ENCODE assay signal across 8 cellular contexts in genomic region chr11:62787005-62787759, GRCh38. TPM values are rescaled to one million over a fixed set of nuclear protein-coding genes. Genes with fewer than 3 reads are reported as not detected.
DNase-seq lines count a peak whose midpoint lies in the region; ATAC-seq and TF ChIP-seq lines count a peak whose summit lies in the region.

Gene TMEM179B, plus strand, starts transcription at chr11:62787402. Its CDS starts 30 bp downstream, at chr11:62787432.

- intact Hi-C loops in dendritic cell treated with granulocyte-macrophage colony-stimulating factor and Interleukin-4, amounts not matched to agents 40 ng/mL and 50 ng/mL, for 4 days (cut with micrococcal nuclease): loop anchor here (1.0 to 2.0 kb wide), 4 partner anchors 18 to 94 kb away; partner anchors contain the start of genes NXF1, STX5 and TEX54

- H3K27ac Mint-ChIP-seq in dendritic cell treated with granulocyte-macrophage colony-stimulating factor and Interleukin-4, amounts not matched to agents 40 ng/mL and 50 ng/mL, for 4 days: peak within 1 kb of the TSS; percentile 95

- peak; percentile 36 to 62 for TF ChIP-seq RAD21 in liver (IDR thresholded peaks at IDR 0.05)

- peak; percentile 65 to 95 (median 92) for DNase-seq in C1 segment of cervical spinal cord (lab: John Stamatoyannopoulos, UW)
- DNase-seq in NCI-H69 (lab: John Stamatoyannopoulos, UW): peak; percentile 99
- peak; percentile 97 for DNase-seq in activated CD4-positive, alpha-beta T cell treated with anti-CD3 and anti-CD28 coated beads, Interleukin-2, amount 50 U/mL, for 1 hour
- peak; percentile 99 for DNase-seq in stimulated activated CD4-positive, alpha-beta T cell treated with anti-CD3 and anti-CD28 coated beads, Interleukin-4, amount 100 ng/mL, for 24 hours

- H3K27ac ChIP-seq in liver (ENCODE audit: low read depth in 1 of 2, low read length in 2 of 2): peak within 1 kb of the TSS; percentile 80 to 91

- peak; percentile 32 for TF ChIP-seq CTCF in liver (IDR thresholded peaks at IDR 0.05; ENCODE audit: low read depth, low read length, missing input control)

- H3K36me3 ChIP-seq in liver (ENCODE audit: control insufficient read depth in 4 of 4, insufficient read depth in 3 of 4, low read depth in 1 of 4, low read length in 3 of 4): peaks cover 0 to 14% (median 6%) of the 10 kb centered on the region in 4 donors

- H3K4me3 ChIP-seq in liver (ENCODE audit: low read depth in 1 of 3, low read length in 3 of 3): peak within 1 kb of the TSS; percentile 85 to 92 (median 89)

- no peaks in the 10 kb centered on the region for H3K9me3 ChIP-seq in liver (ENCODE audit: control insufficient read depth in 4 of 4, low read length in 3 of 4)

- WGBS in liver: under 1% methylated on average over 88 of the region's 88 CpGs

- H3K27me3 ChIP-seq in liver (ENCODE audit: control insufficient read depth in 4 of 4, insufficient read depth in 4 of 4, low read length in 3 of 4): no peaks in the 10 kb centered on the region

- no peaks in the 10 kb centered on the region for H3K27me3 Mint-ChIP-seq in dendritic cell treated with granulocyte-macrophage colony-stimulating factor and Interleukin-4, amounts not matched to agents 40 ng/mL and 50 ng/mL, for 4 days

- peak within 1 kb of the TSS; percentile 69 to 77 for H3K9ac ChIP-seq in liver (ENCODE audit: low read depth in 1 of 2, low read length in 2 of 2)

- H3K4me1 Mint-ChIP-seq in dendritic cell treated with granulocyte-macrophage colony-stimulating factor and Interleukin-4, amounts not matched to agents 40 ng/mL and 50 ng/mL, for 4 days (ENCODE audit: low read depth): peaks cover 42% of the 10 kb centered on the region

- peaks cover 83% of the 10 kb centered on the region for H3K36me3 Mint-ChIP-seq in dendritic cell treated with granulocyte-macrophage colony-stimulating factor and Interleukin-4, amounts not matched to agents 40 ng/mL and 50 ng/mL, for 4 days (ENCODE audit: low read depth)

- H3K9me3 Mint-ChIP-seq in dendritic cell treated with granulocyte-macrophage colony-stimulating factor and Interleukin-4, amounts not matched to agents 40 ng/mL and 50 ng/mL, for 4 days: no peaks in the 10 kb centered on the region

- peaks cover 2 to 46% (median 37%) of the 10 kb centered on the region in 4 donors for H3K4me1 ChIP-seq in liver (ENCODE audit: control insufficient read depth in 4 of 4, insufficient read depth in 4 of 4, low read length in 3 of 4)

- ATAC-seq in GM19324 (IDR thresholded peaks at IDR 0.05; ENCODE audit: low FRiP score, unreplicated experiment) (peak; percentile 64), HG03469 (IDR thresholded peaks at IDR 0.05; ENCODE audit: unreplicated experiment) (peak; percentile 29)

- peak within 1 kb of the TSS; percentile 95 for H3K4me3 Mint-ChIP-seq in dendritic cell treated with granulocyte-macrophage colony-stimulating factor and Interleukin-4, amounts not matched to agents 40 ng/mL and 50 ng/mL, for 4 days

TF ChIP-seq in liver, 16 proteins besides CTCF, POLR2A, EP300 and RAD21:
- no peak for TF ChIP-seq JUND (IDR thresholded peaks at IDR 0.05)
- TF ChIP-seq SP1 (IDR thresholded peaks at IDR 0.05): peak; percentile 68
- peak; percentile 82 for TF ChIP-seq REST (IDR thresholded peaks at IDR 0.05)
- TF ChIP-seq TAF1 (conservative IDR thresholded peaks at IDR 0.05): peak; percentile 55
- TF ChIP-seq, protein P1, sequence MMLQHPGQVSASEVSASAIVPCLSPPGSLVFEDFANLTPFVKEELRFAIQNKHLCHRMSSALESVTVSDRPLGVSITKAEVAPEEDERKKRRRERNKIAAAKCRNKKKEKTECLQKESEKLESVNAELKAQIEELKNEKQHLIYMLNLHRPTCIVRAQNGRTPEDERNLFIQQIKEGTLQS (IDR thresholded peaks at IDR 0.05): no peak
- no peak for TF ChIP-seq HNF4G (IDR thresholded peaks at IDR 0.05)
- peak in 1 of 2 donors; percentile 8 for TF ChIP-seq HNF4A (conservative IDR thresholded peaks at IDR 0.05)
- TF ChIP-seq FOXA1 (IDR thresholded peaks at IDR 0.05): peak; percentile 42
- TF ChIP-seq EGR1 (IDR thresholded peaks at IDR 0.05; ENCODE audit: low read depth in 2 of 2): no peak
- no peak for TF ChIP-seq NR2F2 (IDR thresholded peaks at IDR 0.05)
- TF ChIP-seq YY1 (IDR thresholded peaks at IDR 0.05): peak; percentile 93
- TF ChIP-seq, protein P2, sequence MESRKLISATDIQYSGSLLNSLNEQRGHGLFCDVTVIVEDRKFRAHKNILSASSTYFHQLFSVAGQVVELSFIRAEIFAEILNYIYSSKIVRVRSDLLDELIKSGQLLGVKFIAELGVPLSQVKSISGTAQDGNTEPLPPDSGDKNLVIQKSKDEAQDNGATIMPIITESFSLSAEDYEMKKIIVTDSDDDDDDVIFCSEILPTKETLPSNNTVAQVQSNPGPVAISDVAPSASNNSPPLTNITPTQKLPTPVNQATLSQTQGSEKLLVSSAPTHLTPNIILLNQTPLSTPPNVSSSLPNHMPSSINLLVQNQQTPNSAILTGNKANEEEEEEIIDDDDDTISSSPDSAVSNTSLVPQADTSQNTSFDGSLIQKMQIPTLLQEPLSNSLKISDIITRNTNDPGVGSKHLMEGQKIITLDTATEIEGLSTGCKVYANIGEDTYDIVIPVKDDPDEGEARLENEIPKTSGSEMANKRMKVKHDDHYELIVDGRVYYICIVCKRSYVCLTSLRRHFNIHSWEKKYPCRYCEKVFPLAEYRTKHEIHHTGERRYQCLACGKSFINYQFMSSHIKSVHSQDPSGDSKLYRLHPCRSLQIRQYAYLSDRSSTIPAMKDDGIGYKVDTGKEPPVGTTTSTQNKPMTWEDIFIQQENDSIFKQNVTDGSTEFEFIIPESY (IDR thresholded peaks at IDR 0.05): no peak
- TF ChIP-seq FOXA2 (IDR thresholded peaks at IDR 0.05): peak; percentile 56
- TF ChIP-seq RXRA (IDR thresholded peaks at IDR 0.05): peak in 1 of 2 donors; percentile 14
- TF ChIP-seq GABPA (IDR thresholded peaks at IDR 0.05 in 1 of 2, conservative IDR thresholded peaks at IDR 0.05 in 1 of 2): peak; percentile 87 to 96
- TF ChIP-seq, protein P3, sequence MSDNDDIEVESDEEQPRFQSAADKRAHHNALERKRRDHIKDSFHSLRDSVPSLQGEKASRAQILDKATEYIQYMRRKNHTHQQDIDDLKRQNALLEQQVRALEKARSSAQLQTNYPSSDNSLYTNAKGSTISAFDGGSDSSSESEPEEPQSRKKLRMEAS (IDR thresholded peaks at IDR 0.05): peak; percentile 59
TF ChIP-seq in liver: peak in this region for 10.

RNA-seq across cellular contexts. Expression of gene TMEM179B, which starts in this region (rescaled TPM):
- total RNA-seq in liver: 10 to 100 TPM; 21.1 to 28.4 TPM
- 10 to 100 TPM; 37.0 to 81.4 TPM for polyA plus RNA-seq in liver

Comparison
In these comparisons a context has a peak if more than half of its experiments do, and no peak if none do; other contexts are left out.
1. Peak in every context shown above with its lines: DNase-seq, ATAC-seq, H3K4me3 ChIP-seq and H3K27ac ChIP-seq.